Comparison of ENCODE assay signal across 18 cellular contexts in the genomic region with DNA sequence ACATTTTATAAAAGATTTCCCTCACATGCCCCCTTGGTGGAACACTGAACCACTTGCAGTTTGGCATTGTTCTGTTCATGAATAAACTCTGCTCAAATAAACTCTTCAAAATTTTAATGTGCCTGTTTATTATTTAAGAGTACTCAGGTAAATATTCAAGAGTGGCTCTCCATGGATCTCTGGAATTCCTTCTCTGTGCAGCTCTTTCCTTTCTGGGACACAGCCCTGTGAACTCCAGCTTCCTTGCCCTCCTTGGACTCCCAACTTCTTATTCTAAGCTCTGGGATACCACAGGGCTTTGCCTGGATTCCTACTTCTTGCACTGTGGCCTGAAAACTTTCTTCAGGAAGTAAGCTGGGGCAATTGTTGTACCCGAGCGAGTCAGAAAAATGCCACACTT. TPM values are rescaled to one million over a fixed set of nuclear protein-coding genes. Genes with fewer than 3 reads are reported as not detected.
"Had no signal": no experiment of that assay in that cellular context is flagged by ENCODE, and none has a peak within 500 bp of the region (broad histone marks: within the 10 kb centered on the region; RNA-seq: fewer than 3 reads in every experiment).

No MANE protein-coding gene starts in this region.

- H3K9me3 ChIP-seq: esophagus muscularis mucosa, right lobe of liver, vagina had no signal

- H3K27ac ChIP-seq: right lobe of liver, vagina had no signal

- H3K4me1 ChIP-seq: right lobe of liver, vagina had no signal

- DNase-seq: activated B cell treated with CpG ODN at 0.5 μM for 24 hours; activated CD8-positive, alpha-beta memory T cell treated with anti-CD3 and anti-CD28 coated beads, Interleukin-2, amount 10 ng/mL, durations not matched to agents 7 days and 5 days; activated CD8-positive, alpha-beta T cell treated with anti-CD3 and anti-CD28 coated beads, Interleukin-2, amount 10 ng/mL, durations not matched to agents 7 days and 5 days; activated naive CD8-positive, alpha-beta T cell treated with anti-CD3 and anti-CD28 coated beads, Interleukin-2, amount 50 U/mL, for 24 hours; activated T-cell treated with anti-CD3 and anti-CD28 coated beads, Interleukin-2, amount 50 U/mL, for 48 hours; amygdala; central memory CD4-positive, alpha-beta T cell; foreskin melanocyte; left ventricle myocardium superior; right lobe of liver; stimulated activated CD4-positive, alpha-beta T cell treated with anti-CD3 and anti-CD28 coated beads, Interleukin-2, amount 100 ng/mL, for 48 hours; stimulated activated naive CD4-positive, alpha-beta T cell treated with Interleukin-2 at 50 U/mL for 16 hours; T-helper 1 cell had no signal

- FAIRE-seq: islet of Langerhans had no signal

- H3K4me3 ChIP-seq: esophagus muscularis mucosa, right lobe of liver, vagina had no signal

- H3K27me3 ChIP-seq: esophagus muscularis mucosa, right lobe of liver, vagina had no signal

- ATAC-seq: activated CD8-positive, alpha-beta memory T cell treated with anti-CD3 and anti-CD28 coated beads, Interleukin-2, amount 10 ng/mL, durations not matched to agents 7 days and 5 days; activated CD8-positive, alpha-beta T cell treated with anti-CD3 and anti-CD28 coated beads, Interleukin-2, amount 10 ng/mL, durations not matched to agents 7 days and 5 days; activated naive CD8-positive, alpha-beta T cell treated with anti-CD3 and anti-CD28 coated beads, Interleukin-2, amount 50 U/mL, for 24 hours; left ventricle myocardium superior; natural killer cell treated with Interleukin-12 subunit alpha and Interleukin-12 subunit beta and Interleukin-15 and Interleukin-18, amount 100 ng/mL, for 72 hours; right lobe of liver had no signal

- H3K36me3 ChIP-seq: esophagus muscularis mucosa, right lobe of liver, vagina had no signal

RNA-seq across cellular contexts. Expression of gene TCEAL7, which starts 54.6 kb away (rescaled TPM):
- total RNA-seq: activated B cell treated with CpG ODN at 0.5 μM for 24 hours; activated CD8-positive, alpha-beta memory T cell treated with anti-CD3 and anti-CD28 coated beads, Interleukin-2, amount 10 ng/mL, durations not matched to agents 7 days and 5 days; activated CD8-positive, alpha-beta T cell treated with anti-CD3 and anti-CD28 coated beads, Interleukin-2, amount 10 ng/mL, durations not matched to agents 7 days and 5 days; activated T-helper 2 cell treated with anti-CD3 and anti-CD28 coated beads, Interferon-gamma antibody, Interleukin-2, Interleukin-4, amounts not matched to agents 10 μg/mL and 5 μg/mL and 100 μg/mL, durations not matched to agents 14 hours and 24 hours and 36 hours; natural killer cell treated with Interleukin-12 subunit alpha and Interleukin-12 subunit beta and Interleukin-15 and Interleukin-18, amount 100 ng/mL, for 72 hours had no signal
